8 cellular contexts compared by ENCODE assay signal in genomic region chr9:112753725-112754124, GRCh38. TPM values are rescaled to one million over a fixed set of nuclear protein-coding genes. Genes with fewer than 3 reads are reported as not detected.
A peak's percentile ranks its signal among the peaks of the same experiment; 100 is the strongest.
DNase-seq lines count a peak whose midpoint lies in the region; ATAC-seq, FAIRE-seq and TF ChIP-seq lines count a peak whose summit lies in the region.

No MANE protein-coding gene starts in this region.

- no peak for ATAC-seq in activated CD8-positive, alpha-beta memory T cell treated with anti-CD3 and anti-CD28 coated beads, Interleukin-2, amount 10 ng/mL, durations not matched to agents 7 days and 5 days
- ATAC-seq in thoracic aorta (ENCODE audit: insufficient number of reproducible peaks, low FRiP score, low read depth) (no peak), gastrocnemius medialis (no peak)

- H3K36me3 ChIP-seq in thoracic aorta (no peaks in the 10 kb centered on the region), gastrocnemius medialis (no peaks in the 10 kb centered on the region)

- DNase-seq in activated CD8-positive, alpha-beta memory T cell treated with anti-CD3 and anti-CD28 coated beads, Interleukin-2, amount 10 ng/mL, durations not matched to agents 7 days and 5 days = no peak
- no peak for DNase-seq in activated CD8-positive, alpha-beta memory T cell treated with anti-CD3 and anti-CD28 coated beads, Interleukin-2, amount 50 U/mL, for 4 hours
- peak; percentile 16 to 32 for DNase-seq in activated CD4-positive, alpha-beta T cell treated with anti-CD3 and anti-CD28 coated beads, Interleukin-2, amount 50 U/mL, for 48 hours
- DNase-seq in fibroblast of the conjunctiva (ENCODE audit: low read depth) (peak; percentile 47), thoracic aorta (ENCODE audit: low spot score) (no peak), GM12891 (ENCODE audit: insufficient read length, low spot score) (no peak), frontal cortex (ENCODE audit: low spot score in 2 of 2) (no peak), gastrocnemius medialis (no peak)

- in situ Hi-C loops in gastrocnemius medialis (cut with MboI; ENCODE audit: low sequenced_read_pairs in 4 of 4) = no loop called here

- no peak overlapping the region for H3K4me3 Mint-ChIP-seq in activated CD8-positive, alpha-beta memory T cell treated with anti-CD3 and anti-CD28 coated beads, Interleukin-2, amount 10 ng/mL, durations not matched to agents 7 days and 5 days

- no peak for TF ChIP-seq POLR2A in GM12891 (IDR thresholded peaks at IDR 0.05; ENCODE audit: low read depth, low read length)
- no peak for TF ChIP-seq POLR2A in gastrocnemius medialis (IDR thresholded peaks at IDR 0.05)

- CTCF ChIA-PET in activated CD8-positive, alpha-beta memory T cell treated with anti-CD3 and anti-CD28 coated beads, Interleukin-2, amount 10 ng/mL, durations not matched to agents 7 days and 5 days (lab: Charles Lee) = interaction anchor here (0.7 to 1.3 kb wide), 2 partner anchors 39 to 171 kb away, joined by 3 read pairs; no protein-coding TSS in a partner anchor

- H3K4me3 ChIP-seq in thoracic aorta (no peak overlapping the region), gastrocnemius medialis (no peak overlapping the region)

- peaks cover 34% of the 10 kb centered on the region for H3K27me3 Mint-ChIP-seq in activated CD8-positive, alpha-beta memory T cell treated with anti-CD3 and anti-CD28 coated beads, Interleukin-2, amount 10 ng/mL, durations not matched to agents 7 days and 5 days

- intact Hi-C loops in gastrocnemius medialis (cut with DNase I; ENCODE audit: low total_unique reads) = loop anchor here (10.0 kb wide), 1 partner anchor 1119 kb away; the partner anchor contains the start of gene DNAJC25

- TF ChIP-seq CTCF in thoracic aorta (IDR thresholded peaks at IDR 0.05) (no peak), gastrocnemius medialis (IDR thresholded peaks at IDR 0.05 in 4 of 5, conservative IDR thresholded peaks at IDR 0.05 in 1 of 5) (no peak)

- no peaks in the 10 kb centered on the region for H3K9me3 ChIP-seq in thoracic aorta
- H3K9me3 ChIP-seq in gastrocnemius medialis = no peaks in the 10 kb centered on the region

- peaks cover 11% of the 10 kb centered on the region for H3K36me3 Mint-ChIP-seq in activated CD8-positive, alpha-beta memory T cell treated with anti-CD3 and anti-CD28 coated beads, Interleukin-2, amount 10 ng/mL, durations not matched to agents 7 days and 5 days

- no peak for FAIRE-seq in GM12891 (lab: Jason Lieb, UNC)
- no peak for FAIRE-seq in frontal cortex (lab: Jason Lieb, UNC)

- no peaks in the 10 kb centered on the region for H3K9me3 Mint-ChIP-seq in activated CD8-positive, alpha-beta memory T cell treated with anti-CD3 and anti-CD28 coated beads, Interleukin-2, amount 10 ng/mL, durations not matched to agents 7 days and 5 days (ENCODE audit: low read depth)

- peak overlapping the region; percentile 10 for H3K27ac Mint-ChIP-seq in activated CD8-positive, alpha-beta memory T cell treated with anti-CD3 and anti-CD28 coated beads, Interleukin-2, amount 10 ng/mL, durations not matched to agents 7 days and 5 days

- peaks cover 60% of the 10 kb centered on the region for H3K4me1 Mint-ChIP-seq in activated CD8-positive, alpha-beta memory T cell treated with anti-CD3 and anti-CD28 coated beads, Interleukin-2, amount 10 ng/mL, durations not matched to agents 7 days and 5 days

- no peaks in the 10 kb centered on the region for H3K27me3 ChIP-seq in thoracic aorta (replicated peaks; ENCODE audit: insufficient read depth)
- no peaks in the 10 kb centered on the region for H3K27me3 ChIP-seq in gastrocnemius medialis

- peaks cover 24 to 53% of the 10 kb centered on the region in 2 donors for H3K4me1 ChIP-seq in thoracic aorta (ENCODE audit: control insufficient read depth in 1 of 2, low read depth in 2 of 2)
- H3K4me1 ChIP-seq in gastrocnemius medialis = peaks cover 26 to 31% of the 10 kb centered on the region in 2 donors

- H3K27ac ChIP-seq in thoracic aorta (peak overlapping the region; percentile 37 to 65), gastrocnemius medialis (no peak overlapping the region)

TF ChIP-seq in GM12891, 5 proteins besides CTCF, POLR2A, EP300 and RAD21:
- no peak for TF ChIP-seq TAF1 (IDR thresholded peaks at IDR 0.05; ENCODE audit: low read depth, low read length)
- TF ChIP-seq POLR2AphosphoS5 (IDR thresholded peaks at IDR 0.05; ENCODE audit: low read depth, low read length) = no peak
- TF ChIP-seq SPI1 (IDR thresholded peaks at IDR 0.05; ENCODE audit: low read depth, low read length) = no peak
- no peak for TF ChIP-seq POU2F2 (IDR thresholded peaks at IDR 0.05; ENCODE audit: low read depth, low read length)
- no peak for TF ChIP-seq PAX5 (IDR thresholded peaks at IDR 0.05; ENCODE audit: insufficient read depth, low read length, severe bottlenecking)

RNA-seq across cellular contexts. Expression of gene SNX30, which starts 3.2 kb away (rescaled TPM):
- 1 to 10 TPM; 2.3 to 3.6 TPM for total RNA-seq in activated CD8-positive, alpha-beta memory T cell treated with anti-CD3 and anti-CD28 coated beads, Interleukin-2, amount 10 ng/mL, durations not matched to agents 7 days and 5 days
- total RNA-seq in thoracic aorta (10 to 100 TPM; 11.2 to 36.3 TPM), frontal cortex (20.8 TPM), gastrocnemius medialis (1 to 10 TPM; 2.3 to 6.1 (median 3.9) TPM)
- polyA plus RNA-seq in GM12891 (2012; ENCODE audit: low read depth, missing spikeins) = 2.1 TPM

RNA-seq across cellular contexts. Expression of gene INIP, which starts 35.8 kb away (rescaled TPM):
- total RNA-seq in activated CD8-positive, alpha-beta memory T cell treated with anti-CD3 and anti-CD28 coated beads, Interleukin-2, amount 10 ng/mL, durations not matched to agents 7 days and 5 days = 10 to 100 TPM; 25.8 to 36.8 TPM
- total RNA-seq in thoracic aorta = 10 to 100 TPM; 16.1 to 21.6 TPM
- polyA plus RNA-seq in GM12891 (2012; ENCODE audit: low read depth, missing spikeins) = 21.1 TPM
- total RNA-seq in frontal cortex = 35.1 TPM
- total RNA-seq in gastrocnemius medialis = 10 to 100 TPM in 1 of 4 donors, 1 to 10 TPM in 3; 6.0 to 13.4 (median 7.8) TPM

Comparison
In these comparisons a context has a peak if more than half of its experiments do, and no peak if none do; other contexts are left out.
1. DNase-seq: peak in activated CD4-positive, alpha-beta T cell treated with anti-CD3 and anti-CD28 coated beads, Interleukin-2, amount 50 U/mL, for 48 hours (2 of 2) and fibroblast of the conjunctiva (single experiment); none in activated CD8-positive, alpha-beta memory T cell treated with anti-CD3 and anti-CD28 coated beads, Interleukin-2, amount 10 ng/mL, durations not matched to agents 7 days and 5 days (single experiment), activated CD8-positive, alpha-beta memory T cell treated with anti-CD3 and anti-CD28 coated beads, Interleukin-2, amount 50 U/mL, for 4 hours (single experiment), thoracic aorta (single experiment), GM12891 (single experiment), frontal cortex (0 of 2) and gastrocnemius medialis (0 of 2).
2. H3K27ac ChIP-seq: peak in thoracic aorta (2 of 2); none in gastrocnemius medialis (0 of 4).